In genomic region chr7:20284398-20285143, GRCh38 we compare ENCODE assay signal across 1 cellular context.
TF ChIP-seq lines count a peak whose summit lies in the region.

No MANE protein-coding gene starts in this region.

TF ChIP-seq in K562, 482 proteins besides CTCF, POLR2A, EP300 and RAD21:
- TF ChIP-seq ZFP36 (IDR thresholded peaks at IDR 0.05; ENCODE audit: low read depth, low read length, partially characterized antibody) (no peak), FOXJ2 (tag; IDR thresholded peaks at IDR 0.05) (no peak), BRD9 (IDR thresholded peaks at IDR 0.05; ENCODE audit: low read depth, partially characterized antibody) (peak; percentile 88), NFATC3 (IDR thresholded peaks at IDR 0.05) (no peak), ARNT (IDR thresholded peaks at IDR 0.05) (no peak), MBD2 (IDR thresholded peaks at IDR 0.05; ENCODE audit: borderline replicate concordance, low read depth) (no peak), THRAP3 (IDR thresholded peaks at IDR 0.05; ENCODE audit: borderline replicate concordance) (peak; percentile 52; the same call in 1 of the 2 replicates), DMBX1 (CRISPR knock-in tag; IDR thresholded peaks at IDR 0.05; ENCODE audit: borderline replicate concordance) (no peak), LARP7 (IDR thresholded peaks at IDR 0.05) (peak; percentile 42; the same call in 1 of the 2 replicates), ATF3 (IDR thresholded peaks at IDR 0.05) (peak; percentile 13; the same call in 1 of the 2 replicates), ATF3 (CRISPR knock-in tag; conservative IDR thresholded peaks at IDR 0.05) (no peak), ZNF512 (tag; IDR thresholded peaks at IDR 0.05) (peak; percentile 94), ARID2 (IDR thresholded peaks at IDR 0.05) (0 out of 2 replicates have a peak, but pooled peaks have one; percentile 26), HLTF (IDR thresholded peaks at IDR 0.05) (0 out of 2 replicates have a peak, but pooled peaks have one; percentile 31), ZNF57 (CRISPR knock-in tag; IDR thresholded peaks at IDR 0.05) (no peak), ZBTB2 (IDR thresholded peaks at IDR 0.05) (peak; percentile 34; the same call in 1 of the 2 replicates), ZNF280A (IDR thresholded peaks at IDR 0.05; ENCODE audit: low read depth, partially characterized antibody) (peak; percentile 19), ZNF717 (CRISPR knock-in tag; IDR thresholded peaks at IDR 0.05) (no peak), SMAD4 (CRISPR knock-in tag; conservative IDR thresholded peaks at IDR 0.05) (no peak), PHF20 (IDR thresholded peaks at IDR 0.05; ENCODE audit: partially characterized antibody) (no peak), MXI1 (IDR thresholded peaks at IDR 0.05; ENCODE audit: low read depth, low read length) (no peak), SREBF2 (CRISPR knock-in tag; IDR thresholded peaks at IDR 0.05) (no peak), CC2D1A (IDR thresholded peaks at IDR 0.05) (peak; percentile 36; the same call in 1 of the 2 replicates), BCOR (IDR thresholded peaks at IDR 0.05) (0 out of 2 replicates have a peak, but pooled peaks have one; percentile 19), PML (IDR thresholded peaks at IDR 0.05; ENCODE audit: low read length) (no peak), ZNF75A (CRISPR knock-in tag; IDR thresholded peaks at IDR 0.05) (no peak), GABPB1 (CRISPR knock-in tag; IDR thresholded peaks at IDR 0.05) (no peak)
